Comparison of ENCODE assay signal across 21 cellular contexts in genomic region chr1:44646276-44646675, GRCh38. TPM values are rescaled to one million over a fixed set of nuclear protein-coding genes. Genes with fewer than 3 reads are reported as not detected.
DNase-seq lines count a peak whose midpoint lies in the region; ATAC-seq, FAIRE-seq and TF ChIP-seq lines count a peak whose summit lies in the region.
"Had no signal": no experiment of that assay in that cellular context is flagged by ENCODE, and none has a peak within 500 bp of the region (broad histone marks: within the 10 kb centered on the region; RNA-seq: fewer than 3 reads in every experiment).

No MANE protein-coding gene starts in this region.

- TF ChIP-seq CTCF in adrenal gland (IDR thresholded peaks at IDR 0.05), result no peak
- no peak for TF ChIP-seq CTCF in gastroesophageal sphincter (IDR thresholded peaks at IDR 0.05)
- no peak for TF ChIP-seq CTCF in gastrocnemius medialis (IDR thresholded peaks at IDR 0.05 in 4 of 5, conservative IDR thresholded peaks at IDR 0.05 in 1 of 5)

- peak overlapping the region in 4 of 5 donors; percentile 80 to 98 (median 86) for H3K27ac ChIP-seq in adrenal gland
- H3K27ac ChIP-seq in gastroesophageal sphincter, result peak overlapping the region; percentile 57 to 93 (median 87)
- H3K27ac ChIP-seq in gastrocnemius medialis, result peak overlapping the region; percentile 81 to 86 (median 84)
- H3K27ac ChIP-seq: SJSA1 had no signal

- in situ Hi-C loops in gastrocnemius medialis (cut with MboI; ENCODE audit: low sequenced_read_pairs in 4 of 4), result no loop called here

- H3K27me3 ChIP-seq in adrenal gland (no peaks in the 10 kb centered on the region), gastroesophageal sphincter (no peaks in the 10 kb centered on the region), gastrocnemius medialis (no peaks in the 10 kb centered on the region)
- H3K27me3 ChIP-seq: SJSA1 had no signal

- intact Hi-C loops in adrenal gland (cut with DNase I) (no loop called here), gastrocnemius medialis (cut with DNase I; ENCODE audit: low total_unique reads) (no loop called here), posterior cingulate gyrus (cut with DNase I) (loop anchor here (10.0 kb wide), 1 partner anchor 241 kb away; the partner anchor contains the start of gene RNF220)

- FAIRE-seq in GM12891 (lab: Jason Lieb, UNC), result no peak
- FAIRE-seq: G401.6 had no signal

- ATAC-seq in gastroesophageal sphincter (peak; percentile 78), gastrocnemius medialis (peak in 1 of 2 donors; percentile 43), SK-N-SH treated with all-trans-retinoic acid at 6 μM for 48 hours (no peak)
- ATAC-seq: activated T-cell treated with anti-CD3 and anti-CD28 coated beads, Interleukin-2, amount 50 U/mL, for 4 hours had no signal

- H3K4me3 ChIP-seq in adrenal gland (no peak overlapping the region), gastroesophageal sphincter (peak overlapping the region in 1 of 2 donors; percentile 28), gastrocnemius medialis (peak overlapping the region in 2 of 4 donors; percentile 1 to 11)
- H3K4me3 ChIP-seq: SJSA1, skin epidermis had no signal

- TF ChIP-seq POLR2A in adrenal gland (IDR thresholded peaks at IDR 0.05), result no peak
- TF ChIP-seq POLR2A in gastroesophageal sphincter (IDR thresholded peaks at IDR 0.05), result no peak
- no peak for TF ChIP-seq POLR2A in gastrocnemius medialis (IDR thresholded peaks at IDR 0.05)
- TF ChIP-seq POLR2A in GM12891 (IDR thresholded peaks at IDR 0.05; ENCODE audit: low read depth, low read length), result no peak

- no peaks in the 10 kb centered on the region for H3K9me3 ChIP-seq in adrenal gland (replicated peaks in 1 of 3)
- H3K9me3 ChIP-seq in gastroesophageal sphincter, result no peaks in the 10 kb centered on the region
- H3K9me3 ChIP-seq in gastrocnemius medialis, result no peaks in the 10 kb centered on the region
- H3K9me3 ChIP-seq: SJSA1 had no signal

- peaks cover 27 to 43% of the 10 kb centered on the region in 2 donors for H3K4me1 ChIP-seq in adrenal gland (replicated peaks in 1 of 2)
- peaks cover 12 to 59% (median 43%) of the 10 kb centered on the region in 3 donors for H3K4me1 ChIP-seq in gastroesophageal sphincter
- H3K4me1 ChIP-seq in gastrocnemius medialis, result peaks cover 57 to 75% of the 10 kb centered on the region in 2 donors
- H3K4me1 ChIP-seq: SJSA1 had no signal

- no peak for TF ChIP-seq EP300 in gastroesophageal sphincter (IDR thresholded peaks at IDR 0.05)

- peak; percentile 71 for DNase-seq in A172 (ENCODE audit: low spot score)
- DNase-seq in adrenal gland, result peak; percentile 72 to 90 (median 84)
- peak; percentile 33 to 35 for DNase-seq in gastrocnemius medialis
- no peak for DNase-seq in posterior cingulate gyrus
- no peak for DNase-seq in SKM-1 (lab: John Stamatoyannopoulos, UW; ENCODE audit: unreplicated experiment)
- DNase-seq in GM12891 (ENCODE audit: insufficient read length, low spot score), result no peak
- DNase-seq: activated CD4-positive, alpha-beta T cell treated with anti-CD3 and anti-CD28 coated beads, Interleukin-2, amount 50 U/mL, for 1 hour; activated T-cell treated with anti-CD3 and anti-CD28 coated beads, Interleukin-2, amount 50 U/mL, for 4 hours; COR-L47; cortex of kidney; erythroblast; H9; mammary epithelial cell; NCI-H1105; NCI-H2227 treated with DMSO at 0.1 percent for 48 hours; stimulated activated naive CD4-positive, alpha-beta T cell treated with Interleukin-2 at 50 U/mL for 16 hours had no signal

- 35 to 66% (median 49%) methylated on average over 4 to 24 of the region's 24 CpGs for WGBS in adrenal gland, 4 donors
- 17 to 20% methylated on average over 1 to 3 of the region's 24 CpGs for WGBS in gastroesophageal sphincter (ENCODE audit: low coverage in 1 of 2), 2 donors

- H3K36me3 ChIP-seq in adrenal gland (replicated peaks in 1 of 2), result peaks cover 0 to 83% of the 10 kb centered on the region in 2 donors
- peaks cover 0 to 99% of the 10 kb centered on the region in 2 donors for H3K36me3 ChIP-seq in gastroesophageal sphincter
- peaks cover 0 to 53% of the 10 kb centered on the region in 2 donors for H3K36me3 ChIP-seq in gastrocnemius medialis

TF ChIP-seq in SK-N-SH treated with all-trans-retinoic acid at 6 μM for 48 hours, 23 proteins besides CTCF, POLR2A, EP300 and RAD21:
- TF ChIP-seq ZNF8 (CRISPR knock-in tag; IDR thresholded peaks at IDR 0.05), result no peak
- no peak for TF ChIP-seq CSDC2 (CRISPR knock-in tag; IDR thresholded peaks at IDR 0.05)
- no peak for TF ChIP-seq TSHZ2 (CRISPR knock-in tag; IDR thresholded peaks at IDR 0.05)

TF ChIP-seq in GM12891, 5 proteins besides CTCF, POLR2A, EP300 and RAD21:
- TF ChIP-seq POLR2AphosphoS5 (IDR thresholded peaks at IDR 0.05; ENCODE audit: low read depth, low read length), result no peak
- no peak for TF ChIP-seq SPI1 (IDR thresholded peaks at IDR 0.05; ENCODE audit: low read depth, low read length)
- TF ChIP-seq POU2F2 (IDR thresholded peaks at IDR 0.05; ENCODE audit: low read depth, low read length), result no peak
- TF ChIP-seq TAF1 (IDR thresholded peaks at IDR 0.05; ENCODE audit: low read depth, low read length), result no peak
- no peak for TF ChIP-seq PAX5 (IDR thresholded peaks at IDR 0.05; ENCODE audit: insufficient read depth, low read length, severe bottlenecking)
TF ChIP-seq in GM12891: peak in this region for 0.

RNA-seq across cellular contexts. Expression of gene TMEM53, which starts 28.0 kb away (rescaled TPM):
- total RNA-seq in A172 (2014; rRNA removed; shearing (Covaris generic)), result 3.7 and 4.6 TPM in 2 replicates
- total RNA-seq in adrenal gland, result 10 to 100 TPM in 6 of 8 donors, 1 to 10 TPM in 2; 7.2 to 47.4 (median 13.5) TPM
- 10 to 100 TPM; 10.5 to 13.5 (median 12.1) TPM for polyA plus RNA-seq in adrenal gland
- total RNA-seq in gastroesophageal sphincter, result 1 to 10 TPM; 3.9 to 8.3 (median 4.7) TPM
- 1 to 10 TPM; 2.6 to 5.9 (median 4.2) TPM for total RNA-seq in gastrocnemius medialis
- 9.4 TPM for polyA plus RNA-seq in GM12891 (2012; ENCODE audit: low read depth, missing spikeins)

RNA-seq across cellular contexts. Expression of gene ARMH1, which starts 28.2 kb away (rescaled TPM):
- not detected in 2 replicates for total RNA-seq in A172 (2014; rRNA removed; shearing (Covaris generic))
- total RNA-seq in adrenal gland (10 to 100 TPM in 1 of 8 donors, 1 to 10 TPM in 5, under 1 TPM in 2; 0.18 to 12.4 (median 3.7) TPM), gastroesophageal sphincter (1 to 10 TPM in 2 of 4 donors, under 1 TPM in 2; 0.66 to 3.0 (median 1.3) TPM), gastrocnemius medialis (under 1 TPM in 1 of 4 donors, not detected in 3; 0.78 TPM)
- 10 to 100 TPM in 2 of 3 donors, 1 to 10 TPM in 1; 1.8 to 76.0 (median 47.7) TPM for polyA plus RNA-seq in adrenal gland
- 41.9 TPM for polyA plus RNA-seq in GM12891 (2012; ENCODE audit: low read depth, missing spikeins)
- total RNA-seq: SJSA1 had no signal

Comparison
In these comparisons a context has a peak if more than half of its experiments do, and no peak if none do; other contexts are left out.
1. DNase-seq: peak in A172 (single experiment), adrenal gland (7 of 7) and gastrocnemius medialis (2 of 2); none in posterior cingulate gyrus (0 of 10), SKM-1 (single experiment) and GM12891 (single experiment).
2. Peak in every context shown above with its lines, with median percentiles within 50 percentile points of each other: H3K27ac ChIP-seq.